Comparison of ENCODE assay signal across 8 cellular contexts in the genomic region with DNA sequence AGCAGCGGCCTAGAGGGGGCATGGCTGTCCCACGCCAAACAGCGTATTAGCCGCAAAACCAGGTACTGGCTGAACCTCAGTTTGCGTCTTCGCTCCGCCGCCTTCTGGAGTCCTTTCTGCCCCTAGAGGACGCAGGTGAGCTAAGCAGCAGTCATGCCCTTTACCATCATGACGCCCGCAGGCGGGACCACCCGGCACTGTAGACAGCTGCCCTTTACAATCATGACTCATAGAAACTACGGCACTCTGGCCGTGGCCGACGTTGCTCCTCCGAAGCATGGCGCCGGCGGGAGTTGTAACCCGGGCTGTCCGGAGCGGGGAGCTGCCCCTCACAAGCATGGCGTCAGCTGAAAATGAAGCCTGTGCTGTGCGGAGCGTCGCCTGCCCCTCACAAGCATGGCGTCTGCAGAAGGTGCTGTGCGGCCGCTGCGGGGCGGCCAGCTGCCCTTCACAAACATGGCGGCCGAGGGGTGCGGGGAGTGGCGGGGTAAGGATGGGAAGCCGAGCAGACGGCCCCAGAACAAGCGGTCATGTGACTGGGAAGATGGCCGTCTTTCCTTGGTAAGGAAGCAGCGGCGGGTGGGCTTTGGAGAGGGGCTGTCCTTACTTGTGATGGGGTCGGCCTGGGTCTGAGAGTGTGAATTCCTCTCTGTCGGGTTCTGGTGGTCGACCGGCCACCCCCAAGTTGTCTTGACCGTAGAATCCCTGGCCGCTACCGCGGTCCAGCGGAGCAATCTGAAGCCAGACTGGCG. TPM values are rescaled to one million over a fixed set of nuclear protein-coding genes. Genes with fewer than 3 reads are reported as not detected.
A peak's percentile ranks its signal among the peaks of the same experiment; 100 is the strongest.
DNase-seq lines count a peak whose midpoint lies in the region; ATAC-seq, FAIRE-seq and TF ChIP-seq lines count a peak whose summit lies in the region.

A gene with protein sequence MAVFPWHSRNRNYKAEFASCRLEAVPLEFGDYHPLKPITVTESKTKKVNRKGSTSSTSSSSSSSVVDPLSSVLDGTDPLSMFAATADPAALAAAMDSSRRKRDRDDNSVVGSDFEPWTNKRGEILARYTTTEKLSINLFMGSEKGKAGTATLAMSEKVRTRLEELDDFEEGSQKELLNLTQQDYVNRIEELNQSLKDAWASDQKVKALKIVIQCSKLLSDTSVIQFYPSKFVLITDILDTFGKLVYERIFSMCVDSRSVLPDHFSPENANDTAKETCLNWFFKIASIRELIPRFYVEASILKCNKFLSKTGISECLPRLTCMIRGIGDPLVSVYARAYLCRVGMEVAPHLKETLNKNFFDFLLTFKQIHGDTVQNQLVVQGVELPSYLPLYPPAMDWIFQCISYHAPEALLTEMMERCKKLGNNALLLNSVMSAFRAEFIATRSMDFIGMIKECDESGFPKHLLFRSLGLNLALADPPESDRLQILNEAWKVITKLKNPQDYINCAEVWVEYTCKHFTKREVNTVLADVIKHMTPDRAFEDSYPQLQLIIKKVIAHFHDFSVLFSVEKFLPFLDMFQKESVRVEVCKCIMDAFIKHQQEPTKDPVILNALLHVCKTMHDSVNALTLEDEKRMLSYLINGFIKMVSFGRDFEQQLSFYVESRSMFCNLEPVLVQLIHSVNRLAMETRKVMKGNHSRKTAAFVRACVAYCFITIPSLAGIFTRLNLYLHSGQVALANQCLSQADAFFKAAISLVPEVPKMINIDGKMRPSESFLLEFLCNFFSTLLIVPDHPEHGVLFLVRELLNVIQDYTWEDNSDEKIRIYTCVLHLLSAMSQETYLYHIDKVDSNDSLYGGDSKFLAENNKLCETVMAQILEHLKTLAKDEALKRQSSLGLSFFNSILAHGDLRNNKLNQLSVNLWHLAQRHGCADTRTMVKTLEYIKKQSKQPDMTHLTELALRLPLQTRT (plus strand): TSS at position 518 of the 752 bp plus-strand sequence. CDS start 27 bp downstream, at position 545.

- H3K4me3 ChIP-seq in kidney (ENCODE audit: low read length in 2 of 2), result peak within 1 kb of the TSS; percentile 73 to 97

- DNase-seq in Ammon's horn (ENCODE audit: low spot score) (peak; percentile 99), NCI-H460 (ENCODE audit: extremely low read depth, low read depth) (peak; percentile 97), chondrocyte (ENCODE audit: low spot score) (peak; percentile 99), kidney (peak; percentile 99)
- peak; percentile 91 to 92 for DNase-seq in activated CD4-positive, alpha-beta T cell treated with anti-CD3 and anti-CD28 coated beads for 24 hours (ENCODE audit: low read depth in 2 of 2)
- DNase-seq in stimulated activated CD4-positive, alpha-beta T cell treated with anti-CD3 and anti-CD28 coated beads, Interleukin-15, amount 100 ng/mL, for 24 hours, result peak; percentile 97

- peak within 1 kb of the TSS; percentile 92 for H3K4me3 Mint-ChIP-seq in chondrocyte (ENCODE audit: unreplicated experiment)

- H3K27me3 Mint-ChIP-seq in chondrocyte (ENCODE audit: low read depth), result no peaks in the 10 kb centered on the region

- H3K27ac Mint-ChIP-seq in chondrocyte (ENCODE audit: unreplicated experiment), result peak within 1 kb of the TSS; percentile 96

- peak; percentile 81 for TF ChIP-seq CTCF in chondrocyte (IDR thresholded peaks at IDR 0.05)
- peak; percentile 66 for TF ChIP-seq CTCF in kidney (IDR thresholded peaks at IDR 0.05; ENCODE audit: borderline replicate concordance, extremely low read depth, insufficient read depth)

- peaks cover 3 to 5% of the 10 kb centered on the region in 2 donors for H3K4me1 ChIP-seq in kidney (ENCODE audit: control insufficient read depth in 1 of 2, insufficient read depth in 1 of 2, low read depth in 1 of 2, low read length in 2 of 2)

- peaks cover 20% of the 10 kb centered on the region for H3K4me1 Mint-ChIP-seq in chondrocyte (ENCODE audit: low read depth)

- ATAC-seq in GM19043 (IDR thresholded peaks at IDR 0.05; ENCODE audit: low read depth, unreplicated experiment) (peak; percentile 93), HG03378 (IDR thresholded peaks at IDR 0.05; ENCODE audit: unreplicated experiment) (peak; percentile 93)

- no peaks in the 10 kb centered on the region for H3K36me3 ChIP-seq in kidney (ENCODE audit: control insufficient read depth in 1 of 2, insufficient read depth in 2 of 2, low read length in 2 of 2)

- peak; percentile 73 for FAIRE-seq in kidney (lab: Jason Lieb, UNC)

- intact Hi-C loops in kidney (cut with DNase I), result no loop called here

- H3K36me3 Mint-ChIP-seq in chondrocyte (ENCODE audit: low read depth), result no peaks in the 10 kb centered on the region

- H3K9me3 Mint-ChIP-seq in chondrocyte (ENCODE audit: low read depth), result no peaks in the 10 kb centered on the region

- H3K9ac ChIP-seq in kidney (ENCODE audit: low read length in 2 of 2), result peak within 1 kb of the TSS; percentile 76 to 96

- H3K27ac ChIP-seq in kidney (ENCODE audit: low read depth in 2 of 2, low read length in 2 of 2), result peak within 1 kb of the TSS; percentile 84 to 85

- no peaks in the 10 kb centered on the region for H3K9me3 ChIP-seq in kidney (ENCODE audit: control insufficient read depth in 1 of 2, low read length in 2 of 2)

RNA-seq across cellular contexts. Expression of the gene that starts here (rescaled TPM):
- 26.2 and 27.9 TPM in 2 replicates for total RNA-seq in NCI-H460 (2014; rRNA removed; shearing (Covaris generic))
- polyA plus RNA-seq in NCI-H460 (2014; cell fraction: nucleus; rRNA removed), result 17.3 and 19.7 TPM in 2 replicates
- total RNA-seq in chondrocyte (68.7 to 83.4 TPM (median 73.6 TPM) in 3 replicates), kidney (63.5 TPM)
- polyA plus RNA-seq in kidney (ENCODE audit: insufficient read depth, low read depth, low replicate concordance), result 42.4 TPM

Comparison
In these comparisons a context has a peak if more than half of its experiments do, and no peak if none do; other contexts are left out.
1. Peak in every context shown above with its lines: DNase-seq, ATAC-seq, H3K4me3 ChIP-seq and H3K27ac ChIP-seq.